21 cellular contexts compared by ENCODE assay signal in genomic region chr11:46367916-46368267, GRCh38. TPM values are rescaled to one million over a fixed set of nuclear protein-coding genes. Genes with fewer than 3 reads are reported as not detected.
A peak's percentile ranks its signal among the peaks of the same experiment; 100 is the strongest.
DNase-seq lines count a peak whose midpoint lies in the region; ATAC-seq and TF ChIP-seq lines count a peak whose summit lies in the region.
"Had no signal": no experiment of that assay in that cellular context is flagged by ENCODE, and none has a peak within 500 bp of the region (broad histone marks: within the 10 kb centered on the region; RNA-seq: fewer than 3 reads in every experiment).

No MANE protein-coding gene starts in this region.

- peak overlapping the region; percentile 57 for H3K27ac ChIP-seq in left ventricle myocardium inferior (replicated peaks)
- no peak overlapping the region for H3K27ac ChIP-seq in Panc1 (ENCODE audit: low read length)
- H3K27ac ChIP-seq: coronary artery, hepatocyte had no signal

- intact Hi-C loops in left ventricle myocardium inferior (cut with micrococcal nuclease) (no loop called here), Right ventricle myocardium inferior (cut with DNase I) (loop anchor here (2.0 to 5.0 kb wide), 2 partner anchors 15 to 131 kb away; no protein-coding TSS in a partner anchor), Panc1 (cut with micrococcal nuclease; ENCODE audit: unreplicated experiment) (no loop called here), mucosa of descending colon (cut with DNase I, micrococcal nuclease) (no loop called here)

- DNase-seq in left ventricle myocardium inferior, result no peak
- no peak for DNase-seq in Right ventricle myocardium inferior (ENCODE audit: missing footprints)
- DNase-seq in Panc1 (ENCODE audit: low read depth, low spot score), result no peak
- no peak for DNase-seq in mucosa of descending colon
- no peak for DNase-seq in activated T-cell treated with anti-CD3 and anti-CD28 coated beads, Interleukin-2, amount 50 U/mL, for 1 hour
- no peak for DNase-seq in Ammon's horn (ENCODE audit: low spot score)
- DNase-seq in T-helper 2 cell treated with Interferon-gamma antibody and Interleukin-4, amounts not matched to agents 5 μg/mL and 100 μg/mL, for 36 hours (ENCODE audit: low spot score), result no peak
- DNase-seq: DMS79, NCI-H2029 treated with DMSO at 0.1 percent for 48 hours had no signal

- H3K4me1 Mint-ChIP-seq in T-helper 2 cell treated with Interferon-gamma antibody and Interleukin-4, amounts not matched to agents 5 μg/mL and 100 μg/mL, for 36 hours (ENCODE audit: low read depth), result peaks cover 11% of the 10 kb centered on the region

- H3K4me3 ChIP-seq in left ventricle myocardium inferior (peak overlapping the region; percentile 21), Panc1 (ENCODE audit: low read depth in 2 of 2, low read length in 2 of 2) (no peak overlapping the region), mucosa of descending colon (no peak overlapping the region)
- H3K4me3 ChIP-seq: body of pancreas, hepatocyte, psoas muscle, skin epidermis, vagina had no signal

- in situ Hi-C loops in Panc1 (cut with HindIII; ENCODE audit: low pct_unique_long_range_greater_than_20kb, low sequenced_read_pairs), result no loop called here

- CTCF ChIA-PET in Panc1 (lab: Charles Lee), result interaction anchor here (0.5 to 0.6 kb wide), 2 partner anchors 22 to 150 kb away, joined by 3 read pairs; no protein-coding TSS in a partner anchor

- POLR2A ChIA-PET in Panc1 (lab: Charles Lee), result no interaction called here

- no peak overlapping the region for H3K27ac Mint-ChIP-seq in T-helper 2 cell treated with Interferon-gamma antibody and Interleukin-4, amounts not matched to agents 5 μg/mL and 100 μg/mL, for 36 hours

- H3K9me3 Mint-ChIP-seq in T-helper 2 cell treated with Interferon-gamma antibody and Interleukin-4, amounts not matched to agents 5 μg/mL and 100 μg/mL, for 36 hours, result no peaks in the 10 kb centered on the region
- H3K9me3 Mint-ChIP-seq: activated CD4-positive, alpha-beta T cell treated with anti-CD3 and anti-CD28 coated beads, Interleukin-2, amount 10 ng/mL, durations not matched to agents 7 days and 5 days; activated naive CD4-positive, alpha-beta T cell treated with anti-CD3 and anti-CD28 coated beads, Interleukin-2, amount 10 ng/mL, durations not matched to agents 7 days and 5 days had no signal

- H3K27me3 Mint-ChIP-seq in T-helper 2 cell treated with Interferon-gamma antibody and Interleukin-4, amounts not matched to agents 5 μg/mL and 100 μg/mL, for 36 hours (ENCODE audit: low read depth), result no peaks in the 10 kb centered on the region
- H3K27me3 Mint-ChIP-seq: activated CD4-positive, alpha-beta T cell treated with anti-CD3 and anti-CD28 coated beads, Interleukin-2, amount 10 ng/mL, durations not matched to agents 7 days and 5 days; activated naive CD4-positive, alpha-beta T cell treated with anti-CD3 and anti-CD28 coated beads, Interleukin-2, amount 10 ng/mL, durations not matched to agents 7 days and 5 days had no signal

- H3K9me3 ChIP-seq in left ventricle myocardium inferior (replicated peaks) (no peaks in the 10 kb centered on the region), Panc1 (ENCODE audit: control insufficient read depth, insufficient read depth, low read depth, low read length) (no peaks in the 10 kb centered on the region), mucosa of descending colon (no peaks in the 10 kb centered on the region)
- H3K9me3 ChIP-seq: body of pancreas, psoas muscle, vagina had no signal

- TF ChIP-seq CTCF in left ventricle myocardium inferior (IDR thresholded peaks at IDR 0.05; ENCODE audit: borderline replicate concordance), result peak; percentile 20
- peak; percentile 77 for TF ChIP-seq CTCF in Panc1 (IDR thresholded peaks at IDR 0.05)
- TF ChIP-seq CTCF in mucosa of descending colon (IDR thresholded peaks at IDR 0.05), result peak; percentile 5

- no peak for ATAC-seq in Right ventricle myocardium inferior
- no peak for ATAC-seq in Panc1
- no peak for ATAC-seq in mucosa of descending colon
- no peak for ATAC-seq in HG03025 (IDR thresholded peaks at IDR 0.05; ENCODE audit: low FRiP score, unreplicated experiment)

- H3K4me1 ChIP-seq in left ventricle myocardium inferior (peaks cover 60% of the 10 kb centered on the region), Panc1 (ENCODE audit: control insufficient read depth, insufficient read depth, low read length) (peaks cover 45% of the 10 kb centered on the region), mucosa of descending colon (ENCODE audit: low read depth) (no peaks in the 10 kb centered on the region)

- H3K36me3 Mint-ChIP-seq in T-helper 2 cell treated with Interferon-gamma antibody and Interleukin-4, amounts not matched to agents 5 μg/mL and 100 μg/mL, for 36 hours (ENCODE audit: low read depth), result peaks cover 29% of the 10 kb centered on the region

- H3K36me3 ChIP-seq in left ventricle myocardium inferior (peaks cover 57% of the 10 kb centered on the region), Panc1 (ENCODE audit: control insufficient read depth, insufficient read depth, low read length) (peaks cover 4% of the 10 kb centered on the region; the same call in 1 of the 2 replicates), mucosa of descending colon (ENCODE audit: low read depth) (no peaks in the 10 kb centered on the region)

- no TSS peak for BruUV-seq in Panc1 (replicated peaks; lab: Mats Ljungman, UMichigan)

- H3K4me3 Mint-ChIP-seq in T-helper 2 cell treated with Interferon-gamma antibody and Interleukin-4, amounts not matched to agents 5 μg/mL and 100 μg/mL, for 36 hours, result no peak overlapping the region
- H3K4me3 Mint-ChIP-seq: activated CD4-positive, alpha-beta T cell treated with anti-CD3 and anti-CD28 coated beads, Interleukin-2, amount 10 ng/mL, durations not matched to agents 7 days and 5 days; activated naive CD4-positive, alpha-beta T cell treated with anti-CD3 and anti-CD28 coated beads, Interleukin-2, amount 10 ng/mL, durations not matched to agents 7 days and 5 days had no signal

- H3K27me3 ChIP-seq in left ventricle myocardium inferior (ENCODE audit: low read depth) (no peaks in the 10 kb centered on the region), Panc1 (ENCODE audit: control insufficient read depth, insufficient read depth, low read length) (no peaks in the 10 kb centered on the region)
- H3K27me3 ChIP-seq: body of pancreas, hepatocyte, vagina had no signal

RNA-seq across cellular contexts. Expression of gene MDK, which starts 13.6 kb away (rescaled TPM):
- total RNA-seq in left ventricle myocardium inferior, result 5.4 TPM
- 3.2 TPM for total RNA-seq in Right ventricle myocardium inferior
- total RNA-seq in Panc1 (2021; ENCODE audit: unreplicated experiment), result 252 TPM
- polyA plus RNA-seq in Panc1 (2012; ENCODE audit: insufficient read length), result 741 TPM
- 100 to 1,000 TPM; 103 to 672 (median 193) TPM for total RNA-seq in mucosa of descending colon

RNA-seq across cellular contexts. Expression of gene DGKZ, which starts 20.6 kb away (rescaled TPM):
- 77.1 TPM for total RNA-seq in left ventricle myocardium inferior
- total RNA-seq in Right ventricle myocardium inferior, result 67.5 TPM
- 104 TPM for total RNA-seq in Panc1 (2021; ENCODE audit: unreplicated experiment)
- polyA plus RNA-seq in Panc1 (2012; ENCODE audit: insufficient read length), result 172 TPM
- 10 to 100 TPM; 41.2 to 49.6 (median 47.2) TPM for total RNA-seq in mucosa of descending colon

RNA-seq across cellular contexts. Expression of gene CHRM4, which starts 23.7 kb away (rescaled TPM):
- total RNA-seq in left ventricle myocardium inferior, result not detected
- total RNA-seq in Right ventricle myocardium inferior, result not detected
- 3.1 TPM for total RNA-seq in Panc1 (2021; ENCODE audit: unreplicated experiment)
- 3.1 TPM for polyA plus RNA-seq in Panc1 (2012; ENCODE audit: insufficient read length)
- total RNA-seq in mucosa of descending colon, result 1 to 10 TPM in 2 of 3 donors, under 1 TPM in 1; 0.32 to 6.0 (median 3.1) TPM
- total RNA-seq: body of pancreas, lung microvascular endothelial cell, NCI-H460, psoas muscle, Right ventricle myocardium superior, vagina had no signal
- polyA plus RNA-seq: hepatocyte, psoas muscle had no signal

Comparison
In these comparisons a context has a peak if more than half of its experiments do, and no peak if none do; other contexts are left out.
1. CTCF ChIP-seq: peak in every context shown above with its lines; median percentile 77 in Panc1; 20 in left ventricle myocardium inferior; 5 in mucosa of descending colon.
2. RNA of gene MDK, which starts 13.6 kb away (total RNA-seq): 252 TPM in Panc1 (single experiment) and 103 to 672 TPM in mucosa of descending colon; 5.4 TPM in left ventricle myocardium inferior (single experiment) and 3.2 TPM in Right ventricle myocardium inferior (single experiment); every median in the first group is over 10 times any median in the second.